17 cellular contexts compared by ENCODE assay signal in genomic region chr4:129900430-129900953, GRCh38.
DNase-seq lines count a peak whose midpoint lies in the region; ATAC-seq, FAIRE-seq and TF ChIP-seq lines count a peak whose summit lies in the region.
"Had no signal": no experiment of that assay in that cellular context is flagged by ENCODE, and none has a peak within 500 bp of the region (broad histone marks: within the 10 kb centered on the region; RNA-seq: fewer than 3 reads in every experiment).

No MANE protein-coding gene starts in this region.

- H3K4me1 ChIP-seq in hepatocyte (ENCODE audit: insufficient read depth) (no peaks in the 10 kb centered on the region), small intestine (ENCODE audit: control insufficient read depth in 2 of 2, insufficient read depth in 1 of 2, low read depth in 1 of 2, low read length in 1 of 2) (peaks cover 0 to 3% of the 10 kb centered on the region in 2 donors)
- H3K4me1 ChIP-seq: BLaER1 treated with 17β-estradiol and CSF1 and Interleukin-3, amounts not matched to agents 10 nM and 100 nM had no signal

- H3K4me2 ChIP-seq in hepatocyte: no peak overlapping the region
- H3K4me2 ChIP-seq: BLaER1 treated with 17β-estradiol and CSF1 and Interleukin-3, amounts not matched to agents 10 nM and 100 nM had no signal

- H3K27me3 ChIP-seq in hepatocyte (no peaks in the 10 kb centered on the region), small intestine (ENCODE audit: control insufficient read depth in 2 of 2, insufficient read depth in 2 of 2, low read length in 2 of 2) (no peaks in the 10 kb centered on the region)
- H3K27me3 ChIP-seq: BLaER1 treated with 17β-estradiol and CSF1 and Interleukin-3, amounts not matched to agents 10 nM and 100 nM had no signal

- no peak for TF ChIP-seq CTCF in hepatocyte (IDR thresholded peaks at IDR 0.05; ENCODE audit: poor library complexity)

- no peak overlapping the region for H3K27ac ChIP-seq in hepatocyte
- no peak overlapping the region for H3K27ac ChIP-seq in small intestine (ENCODE audit: low read depth in 1 of 2, low read length in 1 of 2)
- H3K27ac ChIP-seq: BLaER1 treated with 17β-estradiol and CSF1 and Interleukin-3, amounts not matched to agents 10 nM and 100 nM had no signal

- intact Hi-C loops in Right ventricle myocardium superior (cut with DNase I): no loop called here

- no peak overlapping the region for H3K4me3 ChIP-seq in hepatocyte
- H3K4me3 ChIP-seq in small intestine (ENCODE audit: low read depth in 1 of 2, low read length in 2 of 2): no peak overlapping the region
- H3K4me3 ChIP-seq: BLaER1 treated with 17β-estradiol and CSF1 and Interleukin-3, amounts not matched to agents 10 nM and 100 nM had no signal

- H3K79me2 ChIP-seq in hepatocyte: no peaks in the 10 kb centered on the region

- WGBS in hepatocyte (ENCODE audit: low lambda C conversion rate, missing lambda C conversion rate): 84% methylated on average over 2 of the region's 2 CpGs
- 28 to 69% (median 49%) methylated on average over 2 of the region's 2 CpGs for WGBS in small intestine, 3 donors

- ATAC-seq in GM21367 (IDR thresholded peaks at IDR 0.05; ENCODE audit: unreplicated experiment) (no peak), Right ventricle myocardium superior (ENCODE audit: poor library complexity) (no peak)

- no peaks in the 10 kb centered on the region for H4K20me1 ChIP-seq in hepatocyte (ENCODE audit: insufficient read depth, poor library complexity, severe bottlenecking)
- H4K20me1 ChIP-seq: BLaER1 treated with 17β-estradiol and CSF1 and Interleukin-3, amounts not matched to agents 10 nM and 100 nM had no signal

- H3K9me3 ChIP-seq in hepatocyte (ENCODE audit: low read depth) (no peaks in the 10 kb centered on the region), small intestine (ENCODE audit: control insufficient read depth, low read depth) (no peaks in the 10 kb centered on the region)
- H3K9me3 ChIP-seq: BLaER1 treated with 17β-estradiol and CSF1 and Interleukin-3, amounts not matched to agents 10 nM and 100 nM had no signal

- DNase-seq in DMS53 treated with DMSO at 0.1 percent for 48 hours (lab: John Stamatoyannopoulos, UW; ENCODE audit: unreplicated experiment): peak; percentile 2
- peak; percentile 2 for DNase-seq in HuH-7 (ENCODE audit: low spot score)
- DNase-seq in hepatocyte (ENCODE audit: low spot score): peak; percentile 23
- peak; percentile 48 for DNase-seq in small intestine
- no peak for DNase-seq in Right ventricle myocardium superior
- no peak for DNase-seq in NAMALWA (ENCODE audit: low spot score)
- no peak for DNase-seq in central memory CD4-positive, alpha-beta T cell
- DNase-seq: ACHN; CD4-positive, CD25-positive, alpha-beta regulatory T cell; DMS79; EL; GOT3; H9 had no signal

- H2AFZ ChIP-seq in hepatocyte: no peak overlapping the region

- FAIRE-seq in small intestine (lab: Jason Lieb, UNC): no peak
- FAIRE-seq: G401.6, GM12891 had no signal

- no peaks in the 10 kb centered on the region for H3K9me2 ChIP-seq in hepatocyte (replicated peaks; ENCODE audit: insufficient read depth)

- H3K36me3 ChIP-seq in hepatocyte (replicated peaks; ENCODE audit: insufficient read depth, low read depth): no peaks in the 10 kb centered on the region
- no peaks in the 10 kb centered on the region for H3K36me3 ChIP-seq in small intestine (ENCODE audit: control insufficient read depth in 2 of 2, insufficient read depth in 2 of 2, low read length in 2 of 2)
- H3K36me3 ChIP-seq: BLaER1 treated with 17β-estradiol and CSF1 and Interleukin-3, amounts not matched to agents 10 nM and 100 nM had no signal

Comparison
In these comparisons a context has a peak if more than half of its experiments do, and no peak if none do; other contexts are left out.
1. DNase-seq: peak in DMS53 treated with DMSO at 0.1 percent for 48 hours (single experiment), HuH-7 (single experiment), hepatocyte (single experiment) and small intestine (single experiment); none in Right ventricle myocardium superior (single experiment), NAMALWA (single experiment) and central memory CD4-positive, alpha-beta T cell (single experiment).